ENCODE assay signal across 15 cellular contexts in genomic region chr21:31236528-31236927, GRCh38.
DNase-seq lines count a peak whose midpoint lies in the region; ATAC-seq, FAIRE-seq and TF ChIP-seq lines count a peak whose summit lies in the region.
"Had no signal": no experiment of that assay in that cellular context is flagged by ENCODE, and none has a peak within 500 bp of the region (broad histone marks: within the 10 kb centered on the region; RNA-seq: fewer than 3 reads in every experiment).

No MANE protein-coding gene starts in this region.

- dilution Hi-C loops in mammary epithelial cell (cut with HindIII; ENCODE audit: low sequenced_read_pairs), result no loop called here

- peak overlapping the region; percentile 1 for H3K27ac Mint-ChIP-seq in activated naive CD8-positive, alpha-beta T cell treated with anti-CD3 and anti-CD28 coated beads, Interleukin-2, amount 50 U/mL, for 24 hours

- peak; percentile 17 for FAIRE-seq in urothelium cell line (lab: Jason Lieb, UNC)
- FAIRE-seq: pancreas, small intestine had no signal

- DNase-seq in mammary epithelial cell (peak; percentile 75), breast epithelium (ENCODE audit: low spot score in 2 of 2) (no peak), PC-9 (no peak), urothelium cell line (ENCODE audit: low spot score) (peak; percentile 21), DMS 273 treated with DMSO at 0.1 percent for 48 hours (lab: John Stamatoyannopoulos, UW) (no peak), nucleus accumbens (lab: John Stamatoyannopoulos, UW) (no peak), NCI-H1417 (lab: John Stamatoyannopoulos, UW) (no peak)
- peak; percentile 17 for DNase-seq in activated naive CD8-positive, alpha-beta T cell treated with anti-CD3 and anti-CD28 coated beads, Interleukin-2, amount 50 U/mL, for 24 hours
- DNase-seq: DMS79 treated with DMSO at 0.1 percent for 48 hours, NCI-H2171, pancreas, SHP77 treated with DMSO at 0.1 percent for 48 hours, small intestine had no signal

- H3K27ac ChIP-seq in mammary epithelial cell (ENCODE audit: insufficient read depth, low read depth, low read length), result no peak overlapping the region
- no peak overlapping the region for H3K27ac ChIP-seq in breast epithelium
- 0 out of 2 replicates have a peak overlapping the region, but pooled peaks have one; percentile 17 for H3K27ac ChIP-seq in PC-9
- H3K27ac ChIP-seq: hepatocyte, pancreas had no signal

- WGBS in mammary epithelial cell (ENCODE audit: low coverage, missing lambda C conversion rate), result 34% methylated on average over 5 of the region's 5 CpGs

- H3K79me2 ChIP-seq in mammary epithelial cell (ENCODE audit: insufficient read depth, low read length) (no peaks in the 10 kb centered on the region), PC-9 (ENCODE audit: low read depth) (no peaks in the 10 kb centered on the region)
- H3K79me2 ChIP-seq: hepatocyte had no signal

- no peaks in the 10 kb centered on the region for H3F3A ChIP-seq in PC-9 (ENCODE audit: insufficient read depth, low read depth)

- CTCF ChIA-PET in mammary epithelial cell (lab: Charles Lee; ENCODE audit: low non-redundant PET) (no interaction called here), PC-9 (lab: Charles Lee) (no interaction called here)

- TF ChIP-seq POLR2A in breast epithelium (IDR thresholded peaks at IDR 0.05), result no peak

- no peak overlapping the region for H3K9ac ChIP-seq in mammary epithelial cell (ENCODE audit: insufficient read depth, low read length)

- no peak overlapping the region for H3K4me3 Mint-ChIP-seq in activated naive CD8-positive, alpha-beta T cell treated with anti-CD3 and anti-CD28 coated beads, Interleukin-2, amount 50 U/mL, for 24 hours

- H3K4me3 ChIP-seq in mammary epithelial cell (replicated peaks in 1 of 3; ENCODE audit: insufficient read depth in 1 of 3, low read depth in 2 of 3, low read length in 3 of 3) (no peak overlapping the region), breast epithelium (no peak overlapping the region), PC-9 (no peak overlapping the region)
- H3K4me3 ChIP-seq: hepatocyte, MG63, pancreas had no signal

- no peaks in the 10 kb centered on the region for H3K27me3 Mint-ChIP-seq in activated naive CD8-positive, alpha-beta T cell treated with anti-CD3 and anti-CD28 coated beads, Interleukin-2, amount 50 U/mL, for 24 hours

- ATAC-seq in activated naive CD8-positive, alpha-beta T cell treated with anti-CD3 and anti-CD28 coated beads, Interleukin-2, amount 50 U/mL, for 24 hours, result peak; percentile 79
- ATAC-seq: pancreas had no signal

- no peak for TF ChIP-seq CTCF in mammary epithelial cell (conservative IDR thresholded peaks at IDR 0.05 in 1 of 2, IDR thresholded peaks at IDR 0.05 in 1 of 2; ENCODE audit: extremely low read depth in 1 of 2, insufficient read depth in 1 of 2, low read depth in 1 of 2, low read length in 2 of 2)
- no peak for TF ChIP-seq CTCF in breast epithelium (IDR thresholded peaks at IDR 0.05)
- no peak for TF ChIP-seq CTCF in PC-9 (conservative IDR thresholded peaks at IDR 0.05)

- BruUV-seq in mammary epithelial cell (replicated peaks; lab: Mats Ljungman, UMichigan) (no TSS peak), PC-9 (replicated peaks; lab: Mats Ljungman, UMichigan) (no TSS peak)

- peaks cover 14% of the 10 kb centered on the region for H3K9me3 Mint-ChIP-seq in activated naive CD8-positive, alpha-beta T cell treated with anti-CD3 and anti-CD28 coated beads, Interleukin-2, amount 50 U/mL, for 24 hours

- H3K9me3 ChIP-seq in mammary epithelial cell (replicated peaks; ENCODE audit: insufficient read depth, low read length) (peaks cover 7% of the 10 kb centered on the region), breast epithelium (peaks cover 15 to 17% of the 10 kb centered on the region in 2 donors), PC-9 (ENCODE audit: insufficient read depth, low read depth) (peaks cover 4% of the 10 kb centered on the region; the same call in 1 of the 2 replicates)
- H3K9me3 ChIP-seq: MG63, pancreas had no signal

- POLR2A ChIA-PET in PC-9 (lab: Charles Lee; ENCODE audit: unreplicated experiment), result no interaction called here

- H4K20me1 ChIP-seq in mammary epithelial cell (ENCODE audit: insufficient read depth, low read length), result no peaks in the 10 kb centered on the region
- H4K20me1 ChIP-seq in PC-9 (ENCODE audit: insufficient read depth), result no peaks in the 10 kb centered on the region

- peaks cover 42% of the 10 kb centered on the region for H3K36me3 Mint-ChIP-seq in activated naive CD8-positive, alpha-beta T cell treated with anti-CD3 and anti-CD28 coated beads, Interleukin-2, amount 50 U/mL, for 24 hours (ENCODE audit: low read depth)

- H3K27me3 ChIP-seq in mammary epithelial cell (ENCODE audit: insufficient read depth, low read length), result no peaks in the 10 kb centered on the region
- no peaks in the 10 kb centered on the region for H3K27me3 ChIP-seq in breast epithelium
- H3K27me3 ChIP-seq in PC-9 (ENCODE audit: insufficient read depth, low read depth), result no peaks in the 10 kb centered on the region
- H3K27me3 ChIP-seq: hepatocyte, pancreas had no signal

- no peaks in the 10 kb centered on the region for H3K9me2 ChIP-seq in PC-9 (ENCODE audit: insufficient read depth)

- H3K4me1 ChIP-seq in mammary epithelial cell (ENCODE audit: insufficient read depth, low read length) (peaks cover 14% of the 10 kb centered on the region), breast epithelium (no peaks in the 10 kb centered on the region), PC-9 (replicated peaks; ENCODE audit: insufficient read depth) (no peaks in the 10 kb centered on the region)
- H3K4me1 ChIP-seq: pancreas had no signal

- H3K4me2 ChIP-seq in mammary epithelial cell (ENCODE audit: insufficient read depth, low read depth, low read length), result no peak overlapping the region
- no peak overlapping the region for H3K4me2 ChIP-seq in PC-9
- H3K4me2 ChIP-seq: hepatocyte had no signal

- H2AFZ ChIP-seq in mammary epithelial cell (ENCODE audit: low read depth, low read length), result no peak overlapping the region
- H2AFZ ChIP-seq in PC-9, result no peak overlapping the region
- H2AFZ ChIP-seq: hepatocyte had no signal

- in situ Hi-C loops in mammary epithelial cell (cut with MboI; ENCODE audit: low sequenced_read_pairs in 2 of 2), result no loop called here

- peaks cover 23% of the 10 kb centered on the region for H3K4me1 Mint-ChIP-seq in activated naive CD8-positive, alpha-beta T cell treated with anti-CD3 and anti-CD28 coated beads, Interleukin-2, amount 50 U/mL, for 24 hours

- intact Hi-C loops in mammary epithelial cell (cut with micrococcal nuclease) (no loop called here), breast epithelium (cut with DNase I; ENCODE audit: low total_unique reads) (no loop called here), PC-9 (cut with micrococcal nuclease; ENCODE audit: unreplicated experiment) (no loop called here)

- H3K36me3 ChIP-seq in mammary epithelial cell (ENCODE audit: insufficient read depth, low read length) (no peaks in the 10 kb centered on the region), breast epithelium (no peaks in the 10 kb centered on the region), PC-9 (ENCODE audit: low read depth) (0 out of 2 replicates have a peak, but pooled peaks cover 7% of the 10 kb centered on the region)
- H3K36me3 ChIP-seq: MG63, pancreas had no signal

Comparison
In these comparisons a context has a peak if more than half of its experiments do, and no peak if none do; other contexts are left out.
1. DNase-seq: peak in mammary epithelial cell (single experiment), activated naive CD8-positive, alpha-beta T cell treated with anti-CD3 and anti-CD28 coated beads, Interleukin-2, amount 50 U/mL, for 24 hours (single experiment) and urothelium cell line (single experiment); none in breast epithelium (0 of 2), PC-9 (0 of 2), DMS 273 treated with DMSO at 0.1 percent for 48 hours (single experiment), nucleus accumbens (0 of 56) and NCI-H1417 (0 of 3).